In the genomic region with DNA sequence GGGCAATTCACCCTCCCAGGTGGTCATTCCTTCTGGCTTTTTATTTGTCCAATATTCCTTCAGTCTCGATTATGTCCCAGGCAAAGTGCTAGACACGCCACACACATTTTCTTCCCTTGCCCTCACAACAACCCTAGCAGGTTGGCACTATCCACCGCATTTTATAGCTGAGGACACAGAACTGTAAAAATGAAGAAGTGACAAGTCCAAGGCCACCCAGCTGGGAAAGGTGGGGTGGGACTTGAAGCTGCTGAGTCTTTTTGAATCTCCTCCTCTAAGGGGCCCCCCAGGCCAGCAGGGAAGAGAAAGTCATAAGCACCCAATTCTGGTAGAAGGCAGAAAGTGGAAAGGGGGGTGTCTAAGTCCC, we compare ENCODE assay signal across 14 cellular contexts.
DNase-seq lines count a peak whose midpoint lies in the region; ATAC-seq and TF ChIP-seq lines count a peak whose summit lies in the region.
"Had no signal": no experiment of that assay in that cellular context is flagged by ENCODE, and none has a peak within 500 bp of the region (broad histone marks: within the 10 kb centered on the region; RNA-seq: fewer than 3 reads in every experiment).

No MANE protein-coding gene starts in this region.

- peak overlapping the region; percentile 68 for H2AK9ac ChIP-seq in IMR-90 (replicated peaks; ENCODE audit: low read depth, low read length, poor library complexity)

- H4K5ac ChIP-seq in IMR-90 (ENCODE audit: low read depth, low read length): no peak overlapping the region

- no peak overlapping the region for H3K18ac ChIP-seq in IMR-90 (ENCODE audit: low read depth, low read length)

- no peak for ATAC-seq in IMR-90 (ENCODE audit: low read depth)
- peak; percentile 60 for ATAC-seq in mucosa of descending colon
- no peak for ATAC-seq in GM18858 (IDR thresholded peaks at IDR 0.05; ENCODE audit: unreplicated experiment)
- ATAC-seq: CD8-positive, alpha-beta T cell had no signal

- no peak for TF ChIP-seq EP300 in transverse colon (IDR thresholded peaks at IDR 0.05; ENCODE audit: low read depth)

- CTCF ChIA-PET in IMR-90 (lab: Yijun Ruan, JAX): no interaction called here

- H4K8ac ChIP-seq in IMR-90 (ENCODE audit: low read depth in 2 of 2, low read length in 2 of 2): no peak overlapping the region

- no peak overlapping the region for H2BK15ac ChIP-seq in IMR-90 (ENCODE audit: low read depth, low read length)

- H2AFZ ChIP-seq in IMR-90 (replicated peaks; ENCODE audit: low read length, poor library complexity): no peak overlapping the region

- no peak overlapping the region for H2BK5ac ChIP-seq in IMR-90 (ENCODE audit: low read depth, low read length, poor library complexity, severe bottlenecking)

- H3K23ac ChIP-seq in IMR-90 (ENCODE audit: low read depth, low read length): 0 out of 2 replicates have a peak overlapping the region, but pooled peaks have one; percentile 11

- H4K91ac ChIP-seq in IMR-90 (ENCODE audit: insufficient read depth, low read depth, low read length): no peak overlapping the region

- H3K4me2 ChIP-seq in IMR-90 (ENCODE audit: low read depth, low read length): no peak overlapping the region
- H3K4me2 ChIP-seq: GM23338 had no signal

- no peak overlapping the region for H2BK20ac ChIP-seq in IMR-90 (ENCODE audit: low read depth, low read length)

- TF ChIP-seq CTCF in IMR-90 (conservative IDR thresholded peaks at IDR 0.05; ENCODE audit: low read depth, low read length): no peak
- no peak for TF ChIP-seq CTCF in colonic mucosa (IDR thresholded peaks at IDR 0.05)
- no peak for TF ChIP-seq CTCF in mucosa of descending colon (IDR thresholded peaks at IDR 0.05)
- TF ChIP-seq CTCF in transverse colon (IDR thresholded peaks at IDR 0.05): no peak

- H4K20me1 ChIP-seq in IMR-90 (ENCODE audit: insufficient read depth, low read length): peaks cover 95% of the 10 kb centered on the region

- H3K27me3 ChIP-seq in IMR-90 (ENCODE audit: control insufficient read depth, insufficient read depth, low read length): no peaks in the 10 kb centered on the region
- no peaks in the 10 kb centered on the region for H3K27me3 ChIP-seq in colonic mucosa
- H3K27me3 ChIP-seq in transverse colon: no peaks in the 10 kb centered on the region
- H3K27me3 ChIP-seq: BE2C had no signal

- peaks cover 3 to 42% of the 10 kb centered on the region in 2 experiments; a peak in 3 of 4 replicates for H3K79me1 ChIP-seq in IMR-90 (ENCODE audit: low read depth in 1 of 2, low read length in 2 of 2)

- H3K4me3 ChIP-seq in IMR-90 (ENCODE audit: insufficient read depth, low read depth, low read length): no peak overlapping the region
- H3K4me3 ChIP-seq in colonic mucosa: no peak overlapping the region
- no peak overlapping the region for H3K4me3 ChIP-seq in mucosa of descending colon
- H3K4me3 ChIP-seq in transverse colon: no peak overlapping the region
- H3K4me3 ChIP-seq: GM23338, K562 had no signal

- H3K4ac ChIP-seq in IMR-90 (ENCODE audit: low read depth, low read length): no peak overlapping the region

- no peak overlapping the region for H3K56ac ChIP-seq in IMR-90 (ENCODE audit: extremely low read depth, insufficient read depth, low read length)

- H3K9me1 ChIP-seq in IMR-90 (ENCODE audit: insufficient read depth, low read length): peaks cover 9% of the 10 kb centered on the region; the same call in 1 of the 2 replicates

- TF ChIP-seq POLR2A in IMR-90 (IDR thresholded peaks at IDR 0.05; ENCODE audit: low read depth, low read length): no peak
- no peak for TF ChIP-seq POLR2A in transverse colon (IDR thresholded peaks at IDR 0.05)

- H2BK120ac ChIP-seq in IMR-90 (ENCODE audit: low read depth, low read length): no peak overlapping the region

- dilution Hi-C loops in IMR-90 (cut with HindIII; ENCODE audit: low sequenced_read_pairs, unreplicated experiment): no loop called here

- H3K9ac ChIP-seq in IMR-90 (ENCODE audit: low read depth, low read length): no peak overlapping the region
- H3K9ac ChIP-seq in colonic mucosa (ENCODE audit: low read depth in 2 of 2, low read length in 2 of 2): no peak overlapping the region

- DNase-seq in IMR-90 (no peak), colonic mucosa (peak; percentile 47), mucosa of descending colon (peak in 1 of 3 donors; percentile 54), transverse colon (peak; percentile 13), activated gamma-delta T cell (lab: John Stamatoyannopoulos, UW) (no peak), iPS-NIHi7 (ENCODE audit: extremely low spot score) (no peak)
- DNase-seq: BE2C; CD8-positive, alpha-beta T cell; COR-L47; GF-D8; H9 had no signal

- H3K27ac ChIP-seq in IMR-90 (ENCODE audit: insufficient read depth, low read length) (no peak overlapping the region), colonic mucosa (no peak overlapping the region), transverse colon (peak overlapping the region in 1 of 4 donors; percentile 6)

- H3K4me1 ChIP-seq in IMR-90 (ENCODE audit: control insufficient read depth, insufficient read depth, low read length) (peaks cover 10% of the 10 kb centered on the region; the same call in 1 of the 2 replicates), colonic mucosa (peaks cover 4% of the 10 kb centered on the region), mucosa of descending colon (ENCODE audit: low read depth) (peaks cover 11% of the 10 kb centered on the region), transverse colon (peaks cover 3 to 27% (median 24%) of the 10 kb centered on the region in 4 donors)

- H3K36me3 ChIP-seq in IMR-90 (ENCODE audit: control insufficient read depth, insufficient read depth, low read length) (peaks cover 72% of the 10 kb centered on the region), colonic mucosa (no peaks in the 10 kb centered on the region), mucosa of descending colon (ENCODE audit: low read depth) (no peaks in the 10 kb centered on the region), transverse colon (no peaks in the 10 kb centered on the region)
- H3K36me3 ChIP-seq: BE2C had no signal

- WGBS in IMR-90 (ENCODE audit: extremely low coverage in 2 of 2, insufficient read length in 1 of 2), 2 experiments: 80% methylated on average over 1 of the region's 3 CpGs; no CpG with 5 or more reads in 1 of the 2 experiments
- WGBS in transverse colon (ENCODE audit: low coverage in 1 of 2), 2 donors: 35 to 56% methylated on average over 2 to 3 of the region's 3 CpGs

- 0 out of 2 replicates have a peak overlapping the region, but pooled peaks have one; percentile 6 for H3K14ac ChIP-seq in IMR-90 (replicated peaks; ENCODE audit: low read depth, low read length)

- no TSS peak for BruUV-seq in IMR-90 (replicated peaks; lab: Mats Ljungman, UMichigan)

- POLR2A ChIA-PET in IMR-90 (lab: Charles Lee; ENCODE audit: unreplicated experiment): no interaction called here

- in situ Hi-C loops in IMR-90 (cut with MboI; ENCODE audit: low sequenced_read_pairs): loop anchor here (5.0 kb wide), 1 partner anchor 53 kb away; no protein-coding TSS in a partner anchor
- in situ Hi-C loops in transverse colon (cut with MboI; ENCODE audit: low pct_ligation_motif_present in 1 of 4, low pct_unique_long_range_greater_than_20kb in 1 of 4, low sequenced_read_pairs in 3 of 4): no loop called here

- H2AK5ac ChIP-seq in IMR-90 (ENCODE audit: low read depth, low read length): no peak overlapping the region

- intact Hi-C loops in IMR-90 (cut with micrococcal nuclease): no loop called here
- intact Hi-C loops in colonic mucosa (cut with DNase I): no loop called here
- intact Hi-C loops in mucosa of descending colon (cut with DNase I, micrococcal nuclease): no loop called here
- intact Hi-C loops in transverse colon (cut with DNase I; ENCODE audit: low total_unique reads): no loop called here

- TF ChIP-seq RAD21 in IMR-90 (IDR thresholded peaks at IDR 0.05; ENCODE audit: low read length): no peak

- H3K9me3 ChIP-seq in IMR-90 (ENCODE audit: control insufficient read depth, insufficient read depth, low read length) (no peaks in the 10 kb centered on the region), colonic mucosa (no peaks in the 10 kb centered on the region), mucosa of descending colon (no peaks in the 10 kb centered on the region), transverse colon (no peaks in the 10 kb centered on the region)
- H3K9me3 ChIP-seq: BE2C had no signal

TF ChIP-seq in IMR-90, 13 proteins besides CTCF, POLR2A, EP300 and RAD21:
- TF ChIP-seq BHLHE40 (IDR thresholded peaks at IDR 0.05; ENCODE audit: low read depth, low read length) (no peak), RCOR1 (IDR thresholded peaks at IDR 0.05; ENCODE audit: insufficient replicate concordance, low read length) (no peak), SMC3 (IDR thresholded peaks at IDR 0.05; ENCODE audit: low read depth, low read length) (no peak), NFE2L2 (IDR thresholded peaks at IDR 0.05; ENCODE audit: low read depth, low read length) (no peak), MXI1 (IDR thresholded peaks at IDR 0.05; ENCODE audit: borderline replicate concordance, low read depth, low read length) (no peak)

Comparison
In these comparisons a context has a peak if more than half of its experiments do, and no peak if none do; other contexts are left out.
1. DNase-seq: peak in colonic mucosa (single experiment) and transverse colon (single experiment); none in IMR-90 (single experiment), activated gamma-delta T cell (single experiment) and iPS-NIHi7 (single experiment).